In the genomic region with DNA sequence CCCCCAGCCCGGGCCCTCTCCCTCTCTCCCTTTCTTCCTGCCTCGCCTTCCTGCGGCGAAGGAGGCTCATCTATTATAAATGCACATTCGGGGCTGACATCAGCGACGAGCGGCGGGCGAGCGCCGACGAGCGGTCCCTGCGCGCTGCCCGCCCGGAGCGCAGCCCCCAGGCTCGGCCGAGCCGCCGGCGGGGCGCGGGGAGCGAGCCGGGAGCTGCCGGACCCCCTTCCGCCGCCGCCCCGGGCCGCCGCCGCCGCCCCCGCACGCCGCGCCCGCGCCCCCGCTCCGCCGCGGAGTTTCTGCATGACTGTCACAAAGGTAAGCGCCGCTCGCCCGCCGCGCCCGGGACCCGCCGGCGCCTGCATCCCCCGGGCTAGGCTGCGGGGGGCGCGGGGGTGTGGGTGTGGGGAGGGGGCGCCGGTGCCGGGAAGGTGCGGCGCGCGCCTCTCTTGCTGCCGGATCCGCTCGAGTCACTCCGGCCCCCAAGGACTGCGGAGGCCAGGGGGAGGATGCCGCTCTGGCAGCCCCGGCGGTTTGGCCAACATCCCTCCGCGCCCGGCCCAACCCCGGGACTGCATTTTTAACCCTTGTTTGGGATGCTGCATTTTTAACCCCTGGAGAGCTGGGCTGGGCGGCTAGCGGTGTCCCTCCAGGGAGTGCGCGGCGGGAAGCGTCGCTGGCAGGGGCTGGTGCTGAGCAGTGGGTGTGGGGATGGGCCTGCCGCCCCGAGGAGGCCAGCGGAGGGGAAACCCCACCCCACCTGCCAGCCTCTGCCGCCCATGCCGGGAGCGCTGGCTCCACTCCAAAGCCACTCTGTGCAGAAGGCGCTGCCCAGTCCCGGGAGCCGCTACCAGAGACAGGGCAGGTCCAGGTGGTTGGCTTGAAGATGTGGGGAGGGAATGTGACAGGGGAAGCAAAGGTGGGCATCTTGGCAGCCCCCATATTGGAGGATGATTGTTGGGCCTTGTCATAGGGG, we compare ENCODE assay signal across 8 cellular contexts. TPM values are rescaled to one million over a fixed set of nuclear protein-coding genes. Genes with fewer than 3 reads are reported as not detected.
DNase-seq lines count a peak whose midpoint lies in the region; ATAC-seq and TF ChIP-seq lines count a peak whose summit lies in the region.

A gene with protein sequence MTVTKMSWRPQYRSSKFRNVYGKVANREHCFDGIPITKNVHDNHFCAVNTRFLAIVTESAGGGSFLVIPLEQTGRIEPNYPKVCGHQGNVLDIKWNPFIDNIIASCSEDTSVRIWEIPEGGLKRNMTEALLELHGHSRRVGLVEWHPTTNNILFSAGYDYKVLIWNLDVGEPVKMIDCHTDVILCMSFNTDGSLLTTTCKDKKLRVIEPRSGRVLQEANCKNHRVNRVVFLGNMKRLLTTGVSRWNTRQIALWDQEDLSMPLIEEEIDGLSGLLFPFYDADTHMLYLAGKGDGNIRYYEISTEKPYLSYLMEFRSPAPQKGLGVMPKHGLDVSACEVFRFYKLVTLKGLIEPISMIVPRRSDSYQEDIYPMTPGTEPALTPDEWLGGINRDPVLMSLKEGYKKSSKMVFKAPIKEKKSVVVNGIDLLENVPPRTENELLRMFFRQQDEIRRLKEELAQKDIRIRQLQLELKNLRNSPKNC (plus strand): TSS at position 34 of the 976 bp plus-strand sequence. CDS start 270 bp downstream, at position 304.

- peak within 1 kb of the TSS; percentile 81 for H3K4me3 Mint-ChIP-seq in memory B cell

- peaks cover 19% of the 10 kb centered on the region for H3K27me3 Mint-ChIP-seq in memory B cell

- DNase-seq in 8988T (peak; percentile 38), GM13977 (ENCODE audit: low spot score) (peak; percentile 43), RWPE1 (ENCODE audit: low spot score) (peak; percentile 45), memory B cell (ENCODE audit: low spot score in 2 of 2) (no peak), superior temporal gyrus (ENCODE audit: extremely low spot score) (peak; percentile 54), epidermal melanocyte (ENCODE audit: insufficient read length, low spot score) (no peak), foreskin keratinocyte (no peak)

- H3K9ac ChIP-seq in duodenal mucosa (ENCODE audit: low read depth in 1 of 2, low read length in 2 of 2) = no peak within 1 kb of the TSS

- H3K9me3 Mint-ChIP-seq in memory B cell = no peaks in the 10 kb centered on the region

- H3K27ac ChIP-seq in RWPE1 (no peak within 1 kb of the TSS), duodenal mucosa (ENCODE audit: low read depth, low read length) (no peak within 1 kb of the TSS), foreskin keratinocyte (no peak within 1 kb of the TSS)

- in situ Hi-C loops in GM13977 (cut with MboI; ENCODE audit: low pct_unique_long_range_greater_than_20kb, low sequenced_read_pairs, unreplicated experiment) = no loop called here

- H3K36me3 Mint-ChIP-seq in memory B cell = no peaks in the 10 kb centered on the region

- CTCF ChIA-PET in RWPE1 (lab: Yijun Ruan, JAX) = interaction anchor here (0.6 to 1.2 kb wide), 2 partner anchors 94 to 305 kb away, joined by 3 read pairs; no protein-coding TSS in a partner anchor

- H3K27ac Mint-ChIP-seq in memory B cell = no peak within 1 kb of the TSS

- peak within 1 kb of the TSS; percentile 65 to 67 for H3K4me3 ChIP-seq in duodenal mucosa (ENCODE audit: low read depth in 1 of 2, low read length in 2 of 2)

- H3K9me3 ChIP-seq in duodenal mucosa (ENCODE audit: control insufficient read depth in 1 of 2, low read length in 2 of 2) = no peaks in the 10 kb centered on the region

- ATAC-seq in memory B cell (ENCODE audit: low read depth) (peak; percentile 20), foreskin keratinocyte (no peak)

- H3K4me1 Mint-ChIP-seq in memory B cell = peaks cover 12% of the 10 kb centered on the region

- POLR2A ChIA-PET in RWPE1 (lab: Yijun Ruan, JAX; ENCODE audit: low non-redundant PET) = no interaction called here

- TF ChIP-seq CTCF in GM13977 (IDR thresholded peaks at IDR 0.05; ENCODE audit: extremely low read depth, insufficient read depth, missing control alignments) = no peak
- no peak for TF ChIP-seq CTCF in RWPE1 (conservative IDR thresholded peaks at IDR 0.05; ENCODE audit: low read depth)
- no peak for TF ChIP-seq CTCF in foreskin keratinocyte (conservative IDR thresholded peaks at IDR 0.05)

- H3K36me3 ChIP-seq in duodenal mucosa (ENCODE audit: control insufficient read depth in 1 of 2, insufficient read depth in 2 of 2, low read length in 2 of 2) = no peaks in the 10 kb centered on the region

- H3K27me3 ChIP-seq in duodenal mucosa (ENCODE audit: control insufficient read depth in 1 of 2, insufficient read depth in 2 of 2, low read length in 2 of 2) (peaks cover 47 to 48% of the 10 kb centered on the region in 2 donors), foreskin keratinocyte (peaks cover 35% of the 10 kb centered on the region)

- peaks cover 8 to 12% of the 10 kb centered on the region in 2 donors for H3K4me1 ChIP-seq in duodenal mucosa (ENCODE audit: control insufficient read depth in 1 of 2, insufficient read depth in 2 of 2, low read length in 2 of 2)
- no peaks in the 10 kb centered on the region for H3K4me1 ChIP-seq in foreskin keratinocyte

RNA-seq across cellular contexts. Expression of the gene that starts here (rescaled TPM):
- total RNA-seq in foreskin keratinocyte = 0.46 and 0.68 TPM in 2 replicates
- 0.46 and 0.65 TPM in 2 replicates for polyA plus RNA-seq in foreskin keratinocyte

Comparison
In these comparisons a context has a peak if more than half of its experiments do, and no peak if none do; other contexts are left out.
1. DNase-seq: peak in 8988T (single experiment), GM13977 (single experiment), RWPE1 (single experiment) and superior temporal gyrus (single experiment); none in memory B cell (0 of 2), epidermal melanocyte (single experiment) and foreskin keratinocyte (0 of 2).